In the genomic region with DNA sequence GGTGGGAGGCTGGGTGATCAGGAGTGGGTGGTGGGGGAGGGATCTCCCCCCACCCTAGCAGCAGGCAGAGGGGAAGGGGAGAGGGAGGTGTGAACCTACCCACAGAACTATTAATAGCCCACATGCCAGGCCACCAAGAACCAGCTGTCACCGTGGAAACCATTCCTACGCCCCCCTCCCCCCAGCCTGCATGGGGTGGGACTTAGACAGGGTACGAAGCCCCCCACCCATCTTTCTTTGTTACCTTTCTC, we compare ENCODE assay signal across 9 cellular contexts. TPM values are rescaled to one million over a fixed set of nuclear protein-coding genes. Genes with fewer than 3 reads are reported as not detected.
DNase-seq lines count a peak whose midpoint lies in the region; ATAC-seq, FAIRE-seq and TF ChIP-seq lines count a peak whose summit lies in the region.
"Had no signal": no experiment of that assay in that cellular context is flagged by ENCODE, and none has a peak within 500 bp of the region (broad histone marks: within the 10 kb centered on the region; RNA-seq: fewer than 3 reads in every experiment).

No MANE protein-coding gene starts in this region.

- TF ChIP-seq RAD21 in A549 (conservative IDR thresholded peaks at IDR 0.05 in 1 of 2, IDR thresholded peaks at IDR 0.05 in 1 of 2) = no peak

- peak overlapping the region; percentile 95 for H3K27ac ChIP-seq in A549
- peak overlapping the region; percentile 71 for H3K27ac ChIP-seq in KOPT-K1 (ENCODE audit: low read depth, low read length, poor library complexity, severe bottlenecking)
- H3K27ac ChIP-seq in neutrophil = peak overlapping the region; percentile 55

- TF ChIP-seq CTCF in A549 (IDR thresholded peaks at IDR 0.05) (no peak), neutrophil (IDR thresholded peaks at IDR 0.05) (no peak)

- no peak for ATAC-seq in A549
- ATAC-seq in activated CD4-positive, CD25-positive, alpha-beta regulatory T cell treated with anti-CD3 and anti-CD28 coated beads, Interleukin-2, amount 50 U/mL, for 24 hours = no peak
- ATAC-seq in HG03442 (IDR thresholded peaks at IDR 0.05; ENCODE audit: unreplicated experiment) = no peak

- H3K9me3 ChIP-seq in A549 = no peaks in the 10 kb centered on the region
- no peaks in the 10 kb centered on the region for H3K9me3 ChIP-seq in KOPT-K1 (ENCODE audit: insufficient read depth, low read length, poor library complexity, severe bottlenecking)
- H3K9me3 ChIP-seq in neutrophil = no peaks in the 10 kb centered on the region

- POLR2A ChIA-PET in A549 (lab: Yijun Ruan, JAX) = interaction anchor here (0.8 to 1.7 kb wide), 2 partner anchors 28 to 30 kb away, joined by 3 to 11 read pairs; a partner anchor contains a TSS

- peaks cover 82% of the 10 kb centered on the region for H3K4me1 Mint-ChIP-seq in dendritic cell treated with granulocyte-macrophage colony-stimulating factor and Interleukin-4, amounts not matched to agents 40 ng/mL and 50 ng/mL, for 4 days (ENCODE audit: low read depth)

- no peaks in the 10 kb centered on the region for H3K27me3 ChIP-seq in neutrophil

- H3K27ac Mint-ChIP-seq in dendritic cell treated with granulocyte-macrophage colony-stimulating factor and Interleukin-4, amounts not matched to agents 40 ng/mL and 50 ng/mL, for 4 days = peak overlapping the region; percentile 53

- H3K4me1 ChIP-seq in A549 = peaks cover 88% of the 10 kb centered on the region
- H3K4me1 ChIP-seq in neutrophil (ENCODE audit: control insufficient read depth in 1 of 2, insufficient read depth in 1 of 2, low read depth in 1 of 2, low read length in 1 of 2) = peaks cover 62 to 90% of the 10 kb centered on the region in 2 experiments

- no peak for TF ChIP-seq POLR2A in A549 (IDR thresholded peaks at IDR 0.05; ENCODE audit: low read length)

- CTCF ChIA-PET in A549 (lab: Yijun Ruan, JAX) = interaction anchor here (1.2 to 34.4 kb wide), 10 partner anchors 7 to 81 kb away, joined by 3 to 919 read pairs (median 74); a partner anchor contains a TSS

- no peak overlapping the region for H3K4me3 Mint-ChIP-seq in dendritic cell treated with granulocyte-macrophage colony-stimulating factor and Interleukin-4, amounts not matched to agents 40 ng/mL and 50 ng/mL, for 4 days

- no peak for TF ChIP-seq EP300 in A549 (IDR thresholded peaks at IDR 0.05)

- peak overlapping the region; percentile 93 for H3K4me2 ChIP-seq in A549

- peaks cover 25% of the 10 kb centered on the region for H3K27me3 Mint-ChIP-seq in dendritic cell treated with granulocyte-macrophage colony-stimulating factor and Interleukin-4, amounts not matched to agents 40 ng/mL and 50 ng/mL, for 4 days

- H3K36me3 Mint-ChIP-seq in dendritic cell treated with granulocyte-macrophage colony-stimulating factor and Interleukin-4, amounts not matched to agents 40 ng/mL and 50 ng/mL, for 4 days (ENCODE audit: low read depth) = no peaks in the 10 kb centered on the region

- no peak for DNase-seq in A549 (ENCODE audit: low read depth in 1 of 2, low spot score in 1 of 2)
- no peak for DNase-seq in 8988T
- no peak for DNase-seq in ecto neural progenitor cell (ENCODE audit: low spot score)

- WGBS in A549 (ENCODE audit: missing lambda C conversion rate) = 7% methylated on average over 3 of the region's 3 CpGs

- H3K36me3 ChIP-seq in KOPT-K1 (ENCODE audit: insufficient read depth, low read length) (no peaks in the 10 kb centered on the region), neutrophil (peaks cover 12% of the 10 kb centered on the region)

- intact Hi-C loops in dendritic cell treated with granulocyte-macrophage colony-stimulating factor and Interleukin-4, amounts not matched to agents 40 ng/mL and 50 ng/mL, for 4 days (cut with micrococcal nuclease) = no loop called here

- H3K4me3 ChIP-seq in A549 (peak overlapping the region; percentile 30), neutrophil (ENCODE audit: low read depth in 1 of 2, low read length in 1 of 2) (no peak overlapping the region)

- no peak for FAIRE-seq in A549 (lab: Jason Lieb, UNC)
- FAIRE-seq: endometrium had no signal

- no peaks in the 10 kb centered on the region for H3K9me3 Mint-ChIP-seq in dendritic cell treated with granulocyte-macrophage colony-stimulating factor and Interleukin-4, amounts not matched to agents 40 ng/mL and 50 ng/mL, for 4 days

TF ChIP-seq in A549, 52 proteins besides CTCF, POLR2A, EP300 and RAD21:
- TF ChIP-seq, protein P1, sequence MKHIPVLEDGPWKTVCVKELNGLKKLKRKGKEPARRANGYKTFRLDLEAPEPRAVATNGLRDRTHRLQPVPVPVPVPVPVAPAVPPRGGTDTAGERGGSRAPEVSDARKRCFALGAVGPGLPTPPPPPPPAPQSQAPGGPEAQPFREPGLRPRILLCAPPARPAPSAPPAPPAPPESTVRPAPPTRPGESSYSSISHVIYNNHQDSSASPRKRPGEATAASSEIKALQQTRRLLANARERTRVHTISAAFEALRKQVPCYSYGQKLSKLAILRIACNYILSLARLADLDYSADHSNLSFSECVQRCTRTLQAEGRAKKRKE (CRISPR knock-in tag; IDR thresholded peaks at IDR 0.05; ENCODE audit: low read depth) = no peak
- TF ChIP-seq ZFP36 (IDR thresholded peaks at IDR 0.05; ENCODE audit: borderline replicate concordance, partially characterized antibody) = no peak
- no peak for TF ChIP-seq EHF (CRISPR knock-in tag; IDR thresholded peaks at IDR 0.05)
- no peak for TF ChIP-seq HOXB5 (CRISPR knock-in tag; IDR thresholded peaks at IDR 0.05)
- TF ChIP-seq ZC3H11A (IDR thresholded peaks at IDR 0.05) = no peak
- no peak for TF ChIP-seq EHMT2 (IDR thresholded peaks at IDR 0.05; ENCODE audit: low read depth)
- TF ChIP-seq HOXB13 (CRISPR knock-in tag; IDR thresholded peaks at IDR 0.05; ENCODE audit: low read depth) = no peak
- TF ChIP-seq, protein P2, sequence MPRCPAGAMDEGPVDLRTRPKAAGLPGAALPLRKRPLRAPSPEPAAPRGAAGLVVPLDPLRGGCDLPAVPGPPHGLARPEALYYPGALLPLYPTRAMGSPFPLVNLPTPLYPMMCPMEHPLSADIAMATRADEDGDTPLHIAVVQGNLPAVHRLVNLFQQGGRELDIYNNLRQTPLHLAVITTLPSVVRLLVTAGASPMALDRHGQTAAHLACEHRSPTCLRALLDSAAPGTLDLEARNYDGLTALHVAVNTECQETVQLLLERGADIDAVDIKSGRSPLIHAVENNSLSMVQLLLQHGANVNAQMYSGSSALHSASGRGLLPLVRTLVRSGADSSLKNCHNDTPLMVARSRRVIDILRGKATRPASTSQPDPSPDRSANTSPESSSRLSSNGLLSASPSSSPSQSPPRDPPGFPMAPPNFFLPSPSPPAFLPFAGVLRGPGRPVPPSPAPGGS (IDR thresholded peaks at IDR 0.05) = no peak
- no peak for TF ChIP-seq TFCP2L1 (CRISPR knock-in tag; IDR thresholded peaks at IDR 0.05)
- TF ChIP-seq MAFK (IDR thresholded peaks at IDR 0.05; ENCODE audit: partially characterized antibody) = no peak
- no peak for TF ChIP-seq CEBPB (IDR thresholded peaks at IDR 0.05)
- TF ChIP-seq JUNB (IDR thresholded peaks at IDR 0.05) = no peak
- TF ChIP-seq, protein P3, sequence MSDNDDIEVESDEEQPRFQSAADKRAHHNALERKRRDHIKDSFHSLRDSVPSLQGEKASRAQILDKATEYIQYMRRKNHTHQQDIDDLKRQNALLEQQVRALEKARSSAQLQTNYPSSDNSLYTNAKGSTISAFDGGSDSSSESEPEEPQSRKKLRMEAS (IDR thresholded peaks at IDR 0.05) = no peak
- no peak for TF ChIP-seq FOXS1 (CRISPR knock-in tag; IDR thresholded peaks at IDR 0.05)

RNA-seq across cellular contexts. Expression of a gene that starts 7.8 kb away (rescaled TPM):
- polyA plus RNA-seq in A549 (2011; rRNA removed) (20.1 and 27.4 TPM in 2 replicates), A549 (2017; fragmentation: RNase III; extraction: RNeasy Plus Mini Kit Qiagen cat#74134 plus additional on column Dnase treatment) (16.1 to 23.7 TPM (median 22.5 TPM) in 3 replicates)
- 12.5 and 15.3 TPM in 2 replicates for polyA plus RNA-seq in A549 (2012; cell fraction: cytosol; rRNA removed)
- polyA plus RNA-seq in A549 (2012; cell fraction: nucleus; rRNA removed) = 10.5 and 13.1 TPM in 2 replicates
- polyA minus RNA-seq in A549 (2011; rRNA and poly(A)+ RNA removed) = 25.5 and 26.9 TPM in 2 replicates

RNA-seq across cellular contexts. Expression of a gene that starts 16.4 kb away (rescaled TPM):
- polyA plus RNA-seq in A549 (2011; rRNA removed) (63.6 and 89.5 TPM in 2 replicates), A549 (2017; fragmentation: RNase III; extraction: RNeasy Plus Mini Kit Qiagen cat#74134 plus additional on column Dnase treatment) (60.7 to 64.5 TPM (median 60.8 TPM) in 3 replicates)
- 85.2 and 102 TPM in 2 replicates for polyA plus RNA-seq in A549 (2012; cell fraction: cytosol; rRNA removed)
- polyA plus RNA-seq in A549 (2012; cell fraction: nucleus; rRNA removed) = 320 and 427 TPM in 2 replicates
- 129 and 130 TPM in 2 replicates for polyA minus RNA-seq in A549 (2011; rRNA and poly(A)+ RNA removed)

RNA-seq across cellular contexts. Expression of a gene that starts 29.8 kb away (rescaled TPM):
- polyA plus RNA-seq in A549 (2011; rRNA removed) = 1.2 and 2.4 TPM in 2 replicates
- polyA plus RNA-seq in A549 (2012; cell fraction: cytosol; rRNA removed) = 5.7 and 6.5 TPM in 2 replicates
- 12.1 and 15.2 TPM in 2 replicates for polyA plus RNA-seq in A549 (2012; cell fraction: nucleus; rRNA removed)
- polyA plus RNA-seq in A549 (2017; fragmentation: RNase III; extraction: RNeasy Plus Mini Kit Qiagen cat#74134 plus additional on column Dnase treatment) = 3.0 to 4.6 TPM (median 4.4 TPM) in 3 replicates
- 4.0 and 6.0 TPM in 2 replicates for polyA minus RNA-seq in A549 (2011; rRNA and poly(A)+ RNA removed)

RNA-seq across cellular contexts. Expression of a gene that starts 51.2 kb away (rescaled TPM):
- polyA plus RNA-seq in A549 (2011; rRNA removed) (87.8 and 95.1 TPM in 2 replicates), A549 (2017; fragmentation: RNase III; extraction: RNeasy Plus Mini Kit Qiagen cat#74134 plus additional on column Dnase treatment) (60.4 to 70.1 TPM (median 64.8 TPM) in 3 replicates)
- 24.3 and 30.5 TPM in 2 replicates for polyA plus RNA-seq in A549 (2012; cell fraction: cytosol; rRNA removed)
- 28.3 and 28.4 TPM in 2 replicates for polyA plus RNA-seq in A549 (2012; cell fraction: nucleus; rRNA removed)
- polyA minus RNA-seq in A549 (2011; rRNA and poly(A)+ RNA removed) = 32.5 and 33.0 TPM in 2 replicates

RNA-seq across cellular contexts. Expression of a gene that starts 55.3 kb away (rescaled TPM):
- polyA plus RNA-seq in A549 (2011; rRNA removed) (0.41 TPM in 1 of 2 replicates, not detected in the other), A549 (2017; fragmentation: RNase III; extraction: RNeasy Plus Mini Kit Qiagen cat#74134 plus additional on column Dnase treatment) (not detected in 3 replicates)
- polyA plus RNA-seq in A549 (2012; cell fraction: cytosol; rRNA removed) = 0.03 TPM in 1 of 2 replicates, not detected in the other
- polyA plus RNA-seq in A549 (2012; cell fraction: nucleus; rRNA removed) = 0.04 TPM in 1 of 2 replicates, not detected in the other
- polyA minus RNA-seq in A549 (2011; rRNA and poly(A)+ RNA removed) = not detected in 2 replicates
